ENCODE assay signal across 8 cellular contexts in genomic region chr7:151754142-151754590, GRCh38.
A peak's percentile ranks its signal among the peaks of the same experiment; 100 is the strongest.
DNase-seq lines count a peak whose midpoint lies in the region; ATAC-seq and TF ChIP-seq lines count a peak whose summit lies in the region.

No MANE protein-coding gene starts in this region.

- peaks cover 13% of the 10 kb centered on the region for H3K36me3 Mint-ChIP-seq in activated B cell treated with CpG ODN at 0.5 μM for 24 hours (ENCODE audit: low read depth)

- DNase-seq in activated effector memory CD4-positive, alpha-beta T cell treated with anti-CD3 and anti-CD28 coated beads, Interleukin-2, amount 50 U/mL, for 16 hours = peak; percentile 69
- DNase-seq in activated effector memory CD4-positive, alpha-beta T cell treated with Interleukin-2 at 50 U/mL for 16 hours = no peak
- DNase-seq in HuH-7 (ENCODE audit: low spot score) = peak; percentile 92
- peak; percentile 45 for DNase-seq in activated B cell treated with CpG ODN at 0.5 μM for 24 hours
- DNase-seq in Right ventricle myocardium inferior (ENCODE audit: missing footprints) = peak; percentile 85
- peak; percentile 46 for DNase-seq in pons (ENCODE audit: low spot score)
- no peak for DNase-seq in NCI-H2107 (lab: John Stamatoyannopoulos, UW)
- no peak for DNase-seq in stimulated activated CD4-positive, alpha-beta T cell treated with anti-CD3 and anti-CD28 coated beads, Interleukin-12 subunit alpha, Interleukin-12 subunit beta, amount 100 ng/mL, for 4 hours

- H3K9me3 Mint-ChIP-seq in activated B cell treated with CpG ODN at 0.5 μM for 24 hours = peaks cover 4% of the 10 kb centered on the region

- POLR2A ChIA-PET in activated B cell treated with CpG ODN at 0.5 μM for 24 hours (lab: Charles Lee) = no interaction called here

- intact Hi-C loops in activated B cell treated with CpG ODN at 0.5 μM for 24 hours (cut with micrococcal nuclease) (no loop called here), Right ventricle myocardium inferior (cut with DNase I) (no loop called here)

- peak; percentile 28 for TF ChIP-seq CTCF in activated B cell treated with CpG ODN at 0.5 μM for 24 hours (IDR thresholded peaks at IDR 0.05)

- H3K27me3 Mint-ChIP-seq in activated B cell treated with CpG ODN at 0.5 μM for 24 hours = no peaks in the 10 kb centered on the region

- H3K4me1 Mint-ChIP-seq in activated B cell treated with CpG ODN at 0.5 μM for 24 hours = peaks cover 11% of the 10 kb centered on the region

- no peak overlapping the region for H3K4me3 Mint-ChIP-seq in activated B cell treated with CpG ODN at 0.5 μM for 24 hours

- CTCF ChIA-PET in activated B cell treated with CpG ODN at 0.5 μM for 24 hours (lab: Charles Lee) = interaction anchor here (1.4 kb wide), 1 partner anchor 123 kb away, joined by 4 read pairs; no protein-coding TSS in a partner anchor

- H3K27ac Mint-ChIP-seq in activated B cell treated with CpG ODN at 0.5 μM for 24 hours = no peak overlapping the region

- ATAC-seq in activated B cell treated with CpG ODN at 0.5 μM for 24 hours (ENCODE audit: low read depth) (peak; percentile 68), Right ventricle myocardium inferior (peak; percentile 87)

Comparison
In these comparisons a context has a peak if more than half of its experiments do, and no peak if none do; other contexts are left out.
1. DNase-seq: peak in activated effector memory CD4-positive, alpha-beta T cell treated with anti-CD3 and anti-CD28 coated beads, Interleukin-2, amount 50 U/mL, for 16 hours (single experiment), HuH-7 (single experiment), activated B cell treated with CpG ODN at 0.5 μM for 24 hours (single experiment), Right ventricle myocardium inferior (single experiment) and pons (single experiment); none in activated effector memory CD4-positive, alpha-beta T cell treated with Interleukin-2 at 50 U/mL for 16 hours (single experiment), NCI-H2107 (single experiment) and stimulated activated CD4-positive, alpha-beta T cell treated with anti-CD3 and anti-CD28 coated beads, Interleukin-12 subunit alpha, Interleukin-12 subunit beta, amount 100 ng/mL, for 4 hours (single experiment).